16 cellular contexts compared by ENCODE assay signal in genomic region chr5:93599427-93600146, GRCh38. TPM values are rescaled to one million over a fixed set of nuclear protein-coding genes. Genes with fewer than 3 reads are reported as not detected.
DNase-seq lines count a peak whose midpoint lies in the region; ATAC-seq, FAIRE-seq and TF ChIP-seq lines count a peak whose summit lies in the region.
"Had no signal": no experiment of that assay in that cellular context is flagged by ENCODE, and none has a peak within 500 bp of the region (broad histone marks: within the 10 kb centered on the region; RNA-seq: fewer than 3 reads in every experiment).

No MANE protein-coding gene starts in this region.

- FAIRE-seq in kidney (lab: Jason Lieb, UNC): no peak

- intact Hi-C loops in kidney (cut with DNase I): loop anchor here (10.0 kb wide), 1 partner anchor 205 kb away; no protein-coding TSS in a partner anchor
- intact Hi-C loops in sciatic nerve (cut with DNase I): no loop called here

- TF ChIP-seq CTCF in astrocyte of the spinal cord (IDR thresholded peaks at IDR 0.05; ENCODE audit: low read depth, low read length) (no peak), kidney (IDR thresholded peaks at IDR 0.05; ENCODE audit: borderline replicate concordance, extremely low read depth, insufficient read depth) (no peak), GM10266 (IDR thresholded peaks at IDR 0.05; ENCODE audit: control insufficient read depth, insufficient read depth, low read depth, missing control alignments) (no peak)

- H3K9ac ChIP-seq in kidney (ENCODE audit: low read length in 2 of 2): peak overlapping the region; percentile 31 to 55

- in situ Hi-C loops in astrocyte of the spinal cord (cut with HindIII; ENCODE audit: low sequenced_read_pairs): no loop called here

- DNase-seq in M059J (ENCODE audit: low read depth): peak; percentile 60
- DNase-seq in astrocyte of the spinal cord (ENCODE audit: low read depth, low spot score): peak; percentile 83
- no peak for DNase-seq in kidney
- peak; percentile 66 for DNase-seq in sciatic nerve (ENCODE audit: low spot score)
- no peak for DNase-seq in GM10266 (ENCODE audit: extremely low spot score)
- no peak for DNase-seq in NCI-H526 treated with DMSO at 0.1 percent for 48 hours (lab: John Stamatoyannopoulos, UW)
- DNase-seq: CD4-positive, CD25-positive, alpha-beta regulatory T cell; erythroblast; sigmoid colon; SJCRH30; stimulated activated naive CD4-positive, alpha-beta T cell treated with Interleukin-2 at 50 U/mL for 16 hours had no signal

- peak overlapping the region; percentile 60 to 63 for H3K27ac ChIP-seq in kidney (ENCODE audit: low read depth in 2 of 2, low read length in 2 of 2)
- H3K27ac ChIP-seq: SJCRH30, VCaP had no signal

- H3K9me3 ChIP-seq in kidney (ENCODE audit: control insufficient read depth in 1 of 2, low read length in 2 of 2): no peaks in the 10 kb centered on the region
- H3K9me3 ChIP-seq: HAP-1, sigmoid colon, SJCRH30 had no signal

- H3K4me3 ChIP-seq in astrocyte of the spinal cord (ENCODE audit: low read depth, low read length) (peak overlapping the region; percentile 24), kidney (ENCODE audit: low read length in 2 of 2) (peak overlapping the region; percentile 37 to 51)
- H3K4me3 ChIP-seq: HAP-1, sigmoid colon, SJCRH30 had no signal

- peaks cover 0 to 5% of the 10 kb centered on the region in 2 donors for H3K4me1 ChIP-seq in kidney (ENCODE audit: control insufficient read depth in 1 of 2, insufficient read depth in 1 of 2, low read depth in 1 of 2, low read length in 2 of 2)
- H3K4me1 ChIP-seq: SJCRH30 had no signal

- peaks cover 0 to 1% of the 10 kb centered on the region in 2 donors for H3K36me3 ChIP-seq in kidney (ENCODE audit: control insufficient read depth in 1 of 2, insufficient read depth in 2 of 2, low read length in 2 of 2)
- H3K36me3 ChIP-seq: HAP-1 had no signal

- ATAC-seq in sciatic nerve: peak; percentile 61
- ATAC-seq in esophagus mucosa: no peak
- no peak for ATAC-seq in GM18519 (IDR thresholded peaks at IDR 0.05; ENCODE audit: low FRiP score, unreplicated experiment)
- ATAC-seq: activated naive CD4-positive, alpha-beta T cell treated with anti-CD3 and anti-CD28 coated beads, Interleukin-2, amount 50 U/mL, for 72 hours had no signal

RNA-seq across cellular contexts. Expression of gene NR2F1, which starts 16.6 kb away (rescaled TPM):
- total RNA-seq in M059J (2014; rRNA removed; shearing (Covaris generic)): 36.3 and 67.9 TPM in 2 replicates
- total RNA-seq in kidney: 49.5 TPM
- 22.8 TPM for polyA plus RNA-seq in kidney (ENCODE audit: insufficient read depth, low read depth, low replicate concordance)
- total RNA-seq in sciatic nerve: 181 TPM
- total RNA-seq in esophagus mucosa: 2.7 TPM
- total RNA-seq: activated naive CD4-positive, alpha-beta T cell treated with anti-CD3 and anti-CD28 coated beads, Interleukin-2, amount 50 U/mL, for 72 hours; CD4-positive, CD25-positive, alpha-beta regulatory T cell had no signal
- polyA plus RNA-seq: CD4-positive, CD25-positive, alpha-beta regulatory T cell had no signal

RNA-seq across cellular contexts. Expression of gene NR2F1-AS1, which starts 18.6 kb away (rescaled TPM):
- total RNA-seq in M059J (2014; rRNA removed; shearing (Covaris generic)): 25.2 and 34.4 TPM in 2 replicates
- 13.0 TPM for total RNA-seq in kidney
- 16.0 TPM for polyA plus RNA-seq in kidney (ENCODE audit: insufficient read depth, low read depth, low replicate concordance)
- total RNA-seq in sciatic nerve: 49.3 TPM
- 0.84 TPM for total RNA-seq in esophagus mucosa
- total RNA-seq: activated naive CD4-positive, alpha-beta T cell treated with anti-CD3 and anti-CD28 coated beads, Interleukin-2, amount 50 U/mL, for 72 hours; CD4-positive, CD25-positive, alpha-beta regulatory T cell had no signal
- polyA plus RNA-seq: CD4-positive, CD25-positive, alpha-beta regulatory T cell had no signal

Comparison
In these comparisons a context has a peak if more than half of its experiments do, and no peak if none do; other contexts are left out.
1. DNase-seq: peak in M059J (single experiment), astrocyte of the spinal cord (single experiment) and sciatic nerve (single experiment); none in kidney (single experiment), GM10266 (single experiment) and NCI-H526 treated with DMSO at 0.1 percent for 48 hours (single experiment).
2. RNA of gene NR2F1, which starts 16.6 kb away (total RNA-seq): 181 TPM in sciatic nerve (single experiment), 36.3 to 67.9 TPM in M059J and 49.5 TPM in kidney (single experiment); 2.7 TPM in esophagus mucosa (single experiment); every median in the first group is over 10 times any median in the second.